ENCODE assay signal across 8 cellular contexts in the genomic region with DNA sequence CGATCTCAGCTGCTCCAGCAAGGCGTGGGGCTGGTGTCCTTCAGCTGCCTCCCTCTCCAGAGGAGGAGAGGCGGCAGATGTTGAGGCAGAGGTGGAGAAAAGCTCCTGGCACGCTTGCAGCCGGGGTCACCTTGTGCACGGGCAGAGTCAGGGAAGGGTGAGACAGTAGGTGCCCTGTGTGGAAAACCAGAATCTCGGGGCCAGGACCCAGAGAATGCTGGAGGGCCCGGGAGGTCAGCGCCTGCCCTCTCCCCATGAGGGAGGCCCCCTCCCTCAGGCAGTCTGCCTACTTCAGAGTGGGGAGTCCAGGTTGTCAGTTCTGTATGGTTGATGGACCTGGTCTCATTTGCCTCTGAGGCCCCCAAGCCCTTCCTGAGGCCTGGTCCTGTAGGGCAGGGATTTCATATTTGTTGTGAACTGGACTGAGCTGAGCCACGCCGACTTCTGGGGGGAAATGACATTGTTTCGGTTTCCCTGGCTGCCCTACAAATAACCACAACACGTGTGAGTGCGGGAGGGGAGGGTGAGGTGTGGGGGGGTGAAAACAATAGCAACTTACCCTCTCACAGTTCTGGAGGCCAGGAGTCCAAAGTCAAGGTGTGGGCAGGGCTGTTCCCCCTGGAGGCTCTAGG.
DNase-seq lines count a peak whose midpoint lies in the region; ATAC-seq and TF ChIP-seq lines count a peak whose summit lies in the region.
"Not testable (repeated sequence)": the region's sequence is repeated elsewhere in the genome, so short reads cannot be mapped to it uniquely, and the experiment has no call there.

No MANE protein-coding gene starts in this region.

- not testable (repeated sequence) for H2AFZ ChIP-seq in DND-41 (ENCODE audit: low read depth, low read length); Loucy (ENCODE audit: low read length)

- peak overlapping the region; percentile 46 for H3K27ac Mint-ChIP-seq in activated CD8-positive, alpha-beta T cell treated with anti-CD3 and anti-CD28 coated beads, Interleukin-2, amount 10 ng/mL, durations not matched to agents 7 days and 5 days
- H3K27ac Mint-ChIP-seq in naive B cell, result peak overlapping the region in 5 of 6 donors; percentile 41 to 88 (median 72)

- H3F3A ChIP-seq in Loucy (ENCODE audit: low read depth), result not testable (repeated sequence)

- CTCF ChIA-PET in activated CD8-positive, alpha-beta T cell treated with anti-CD3 and anti-CD28 coated beads, Interleukin-2, amount 10 ng/mL, durations not matched to agents 7 days and 5 days (lab: Charles Lee), result not testable (repeated sequence)

- H3K9me3 ChIP-seq in DND-41 (ENCODE audit: insufficient read depth, low read length, severe bottlenecking); Loucy (ENCODE audit: insufficient read depth, low read depth, low read length): not testable (repeated sequence)

- H3K4me1 ChIP-seq in DND-41 (ENCODE audit: insufficient read depth, low read length), result not testable (repeated sequence)
- peaks cover 15% of the 10 kb centered on the region for H3K4me1 ChIP-seq in Loucy (ENCODE audit: insufficient read depth, low read length, poor library complexity, severe bottlenecking)

- not testable (repeated sequence) for H3K27me3 ChIP-seq in DND-41 (ENCODE audit: insufficient read depth, low read length, poor library complexity); Loucy (ENCODE audit: insufficient read depth, low read length, poor library complexity, severe bottlenecking)

- H3K9me3 Mint-ChIP-seq in activated CD8-positive, alpha-beta T cell treated with anti-CD3 and anti-CD28 coated beads, Interleukin-2, amount 10 ng/mL, durations not matched to agents 7 days and 5 days (ENCODE audit: insufficient read depth); naive B cell: not testable (repeated sequence)

- not testable (repeated sequence) for H3K27ac ChIP-seq in DND-41 (ENCODE audit: low read length)

- ATAC-seq in DND-41 (ENCODE audit: insufficient read depth, low read depth) (peak; percentile 7; the same call in 1 of the 3 replicates), GM19035 (IDR thresholded peaks at IDR 0.05; ENCODE audit: unreplicated experiment) (peak; percentile 36), GM21447 (IDR thresholded peaks at IDR 0.05; ENCODE audit: unreplicated experiment) (peak; percentile 52), HG02678 (IDR thresholded peaks at IDR 0.05; ENCODE audit: unreplicated experiment) (peak; percentile 49), HG03095 (IDR thresholded peaks at IDR 0.05; ENCODE audit: unreplicated experiment) (peak; percentile 40), naive B cell (ENCODE audit: low read depth in 2 of 2) (peak; percentile 30 to 45)
- ATAC-seq in activated CD8-positive, alpha-beta T cell treated with anti-CD3 and anti-CD28 coated beads, Interleukin-2, amount 10 ng/mL, durations not matched to agents 7 days and 5 days, result peak; percentile 32

- not testable (repeated sequence) for H3K4me3 Mint-ChIP-seq in activated CD8-positive, alpha-beta T cell treated with anti-CD3 and anti-CD28 coated beads, Interleukin-2, amount 10 ng/mL, durations not matched to agents 7 days and 5 days
- peak overlapping the region; percentile 49 to 85 (median 66) for H3K4me3 Mint-ChIP-seq in naive B cell

- H4K20me1 ChIP-seq in DND-41 (ENCODE audit: insufficient read depth, low read length); Loucy (ENCODE audit: insufficient read depth, low read length, poor library complexity, severe bottlenecking): not testable (repeated sequence)

- POLR2A ChIA-PET in activated CD8-positive, alpha-beta T cell treated with anti-CD3 and anti-CD28 coated beads, Interleukin-2, amount 10 ng/mL, durations not matched to agents 7 days and 5 days (lab: Charles Lee), result not testable (repeated sequence)

- H3K4me2 ChIP-seq in DND-41 (ENCODE audit: insufficient read depth, low read length), result not testable (repeated sequence)
- peak overlapping the region; percentile 63 for H3K4me2 ChIP-seq in Loucy (ENCODE audit: low read depth, low read length, poor library complexity, severe bottlenecking)

- not testable (repeated sequence) for H3K79me2 ChIP-seq in DND-41 (ENCODE audit: insufficient read depth, low read length); Loucy (ENCODE audit: insufficient read depth, low read length)

- not testable (repeated sequence) for H3K36me3 Mint-ChIP-seq in activated CD8-positive, alpha-beta T cell treated with anti-CD3 and anti-CD28 coated beads, Interleukin-2, amount 10 ng/mL, durations not matched to agents 7 days and 5 days (ENCODE audit: low read depth); naive B cell

- not testable (repeated sequence) for H3K36me3 ChIP-seq in DND-41 (ENCODE audit: insufficient read depth, low read length); Loucy (ENCODE audit: insufficient read depth, low read length)

- peaks cover 18% of the 10 kb centered on the region for H3K4me1 Mint-ChIP-seq in activated CD8-positive, alpha-beta T cell treated with anti-CD3 and anti-CD28 coated beads, Interleukin-2, amount 10 ng/mL, durations not matched to agents 7 days and 5 days (ENCODE audit: low read depth)
- peaks cover 30 to 58% (median 47%) of the 10 kb centered on the region in 3 donors for H3K4me1 Mint-ChIP-seq in naive B cell

- H3K4me3 ChIP-seq in DND-41 (ENCODE audit: low read depth in 1 of 2, low read length in 2 of 2), result not testable (repeated sequence)
- H3K4me3 ChIP-seq in Loucy (ENCODE audit: low read length, poor library complexity, severe bottlenecking), result peak overlapping the region; percentile 20

- H3K9ac ChIP-seq in DND-41 (ENCODE audit: low read depth, low read length); Loucy (ENCODE audit: low read depth, low read length, poor library complexity, severe bottlenecking): not testable (repeated sequence)

- H3K27me3 Mint-ChIP-seq in activated CD8-positive, alpha-beta T cell treated with anti-CD3 and anti-CD28 coated beads, Interleukin-2, amount 10 ng/mL, durations not matched to agents 7 days and 5 days (ENCODE audit: low read depth), result peaks cover 14% of the 10 kb centered on the region
- H3K27me3 Mint-ChIP-seq in naive B cell, result peaks cover 14 to 28% (median 15%) of the 10 kb centered on the region in 3 donors

- not testable (repeated sequence) for H3K9me2 ChIP-seq in Loucy (replicated peaks; ENCODE audit: low read depth, low read length)

- DNase-seq in DND-41, result not testable (repeated sequence)
- peak; percentile 21 for DNase-seq in activated CD8-positive, alpha-beta T cell treated with anti-CD3 and anti-CD28 coated beads, Interleukin-2, amount 10 ng/mL, durations not matched to agents 7 days and 5 days
- peak; percentile 23 for DNase-seq in naive B cell

- not testable (repeated sequence) for TF ChIP-seq CTCF in DND-41 (IDR thresholded peaks at IDR 0.05; ENCODE audit: borderline replicate concordance, extremely low read depth, low read length, poor library complexity, severe bottlenecking); Loucy (conservative IDR thresholded peaks at IDR 0.05; ENCODE audit: low read length)
